1 cellular context compared by ENCODE assay signal in genomic region chr3:49134471-49135265, GRCh38.
TF ChIP-seq lines count a peak whose summit lies in the region.

No MANE protein-coding gene starts in this region.

TF ChIP-seq in WTC11, 78 proteins besides CTCF, POLR2A, EP300 and RAD21 (continued from another document):
- TF ChIP-seq ZNF532 (CRISPR knock-in tag; IDR thresholded peaks at IDR 0.05; ENCODE audit: borderline replicate concordance) (no peak), ZNF416 (CRISPR knock-in tag; IDR thresholded peaks at IDR 0.05) (no peak), ATF3 (CRISPR knock-in tag; conservative IDR thresholded peaks at IDR 0.05) (no peak), SMAD3 (CRISPR knock-in tag; IDR thresholded peaks at IDR 0.05; ENCODE audit: borderline replicate concordance) (no peak), EMX1 (CRISPR knock-in tag; IDR thresholded peaks at IDR 0.05) (no peak), PREB (CRISPR knock-in tag; IDR thresholded peaks at IDR 0.05; ENCODE audit: borderline replicate concordance) (no peak)
